ENCODE assay signal across 20 cellular contexts in genomic region chr3:40226636-40227035, GRCh38.
DNase-seq lines count a peak whose midpoint lies in the region; ATAC-seq and TF ChIP-seq lines count a peak whose summit lies in the region.
"Had no signal": no experiment of that assay in that cellular context is flagged by ENCODE, and none has a peak within 500 bp of the region (broad histone marks: within the 10 kb centered on the region; RNA-seq: fewer than 3 reads in every experiment).

No MANE protein-coding gene starts in this region.

- H3K36me3 Mint-ChIP-seq in brain, result no peaks in the 10 kb centered on the region
- no peaks in the 10 kb centered on the region for H3K36me3 Mint-ChIP-seq in dendritic cell treated with granulocyte-macrophage colony-stimulating factor and Interleukin-4, amounts not matched to agents 40 ng/mL and 50 ng/mL, for 4 days (ENCODE audit: low read depth)

- DNase-seq in stimulated activated naive CD8-positive, alpha-beta T cell treated with anti-CD3 and anti-CD28 coated beads, Interleukin-15, amount 100 ng/mL, for 72 hours, result no peak
- no peak for DNase-seq in stimulated activated naive CD8-positive, alpha-beta T cell treated with anti-CD3 and anti-CD28 coated beads, Interleukin-15, Interleukin-2, amounts not matched to agents 100 U/mL and 50 U/mL, for 24 hours
- DNase-seq in RWPE2 (ENCODE audit: low spot score), result no peak
- DNase-seq in cortex of kidney (lab: John Stamatoyannopoulos, UW), result no peak
- DNase-seq in activated CD4-positive, CD25-positive, alpha-beta regulatory T cell (lab: John Stamatoyannopoulos, UW), result no peak
- DNase-seq: AML-193; Caco-2; Calu3; CD4-positive, alpha-beta T cell; CD8-positive, alpha-beta T cell; DMS79 treated with DMSO at 0.1 percent for 48 hours; GF-D8 had no signal

- TF ChIP-seq CTCF in RWPE2 (IDR thresholded peaks at IDR 0.05; ENCODE audit: poor library complexity, severe bottlenecking) (no peak), brain (conservative IDR thresholded peaks at IDR 0.05) (no peak)

- H3K27me3 ChIP-seq in RWPE2 (ENCODE audit: insufficient read depth, poor library complexity, severe bottlenecking), result no peaks in the 10 kb centered on the region
- H3K27me3 ChIP-seq: BLaER1 treated with 17β-estradiol and CSF1 and Interleukin-3, amounts not matched to agents 10 nM and 100 nM had no signal

- intact Hi-C loops in dendritic cell treated with granulocyte-macrophage colony-stimulating factor and Interleukin-4, amounts not matched to agents 40 ng/mL and 50 ng/mL, for 4 days (cut with micrococcal nuclease), result loop anchor here (5.0 kb wide), 1 partner anchor 34 kb away; no protein-coding TSS in a partner anchor

- no peaks in the 10 kb centered on the region for H3K27me3 Mint-ChIP-seq in stimulated activated naive CD8-positive, alpha-beta T cell treated with anti-CD3 and anti-CD28 coated beads, Interleukin-15, amount 100 ng/mL, for 72 hours
- no peaks in the 10 kb centered on the region for H3K27me3 Mint-ChIP-seq in brain
- peaks cover 2% of the 10 kb centered on the region for H3K27me3 Mint-ChIP-seq in dendritic cell treated with granulocyte-macrophage colony-stimulating factor and Interleukin-4, amounts not matched to agents 40 ng/mL and 50 ng/mL, for 4 days
- H3K27me3 Mint-ChIP-seq: B cell; CD4-positive, alpha-beta T cell had no signal

- no peak for ATAC-seq in stimulated activated naive CD8-positive, alpha-beta T cell treated with anti-CD3 and anti-CD28 coated beads, Interleukin-15, amount 100 ng/mL, for 72 hours
- no peak for ATAC-seq in stimulated activated naive CD8-positive, alpha-beta T cell treated with anti-CD3 and anti-CD28 coated beads, Interleukin-15, Interleukin-2, amounts not matched to agents 100 U/mL and 50 U/mL, for 24 hours
- 0 out of 3 replicates have a peak, but pooled peaks have one; percentile 10 for ATAC-seq in RWPE2 (ENCODE audit: low read depth)
- ATAC-seq in HG03139 (IDR thresholded peaks at IDR 0.05; ENCODE audit: unreplicated experiment), result no peak
- ATAC-seq: A549; CD8-positive, alpha-beta T cell had no signal

- H3K36me3 ChIP-seq in RWPE2 (ENCODE audit: low read depth), result no peaks in the 10 kb centered on the region
- H3K36me3 ChIP-seq: BLaER1 treated with 17β-estradiol and CSF1 and Interleukin-3, amounts not matched to agents 10 nM and 100 nM had no signal

- H3K27ac Mint-ChIP-seq in stimulated activated naive CD8-positive, alpha-beta T cell treated with anti-CD3 and anti-CD28 coated beads, Interleukin-15, amount 100 ng/mL, for 72 hours, result peak overlapping the region; percentile 6 to 92
- H3K27ac Mint-ChIP-seq in brain, result peak overlapping the region in 3 of 5 experiments; percentile 19 to 88 (median 77)
- peak overlapping the region; percentile 30 for H3K27ac Mint-ChIP-seq in dendritic cell treated with granulocyte-macrophage colony-stimulating factor and Interleukin-4, amounts not matched to agents 40 ng/mL and 50 ng/mL, for 4 days
- H3K27ac Mint-ChIP-seq: B cell; CD4-positive, alpha-beta T cell; CD8-positive, alpha-beta T cell had no signal

- H3K27ac ChIP-seq in RWPE2 (ENCODE audit: poor library complexity, severe bottlenecking), result no peak overlapping the region
- H3K27ac ChIP-seq: 22Rv1; A549; BLaER1 treated with 17β-estradiol and CSF1 and Interleukin-3, amounts not matched to agents 10 nM and 100 nM; C4-2B had no signal

- H3K4me3 ChIP-seq in RWPE2 (ENCODE audit: severe bottlenecking), result no peak overlapping the region
- H3K4me3 ChIP-seq: A549; BLaER1 treated with 17β-estradiol and CSF1 and Interleukin-3, amounts not matched to agents 10 nM and 100 nM had no signal

- no peaks in the 10 kb centered on the region for H3K4me1 ChIP-seq in RWPE2 (ENCODE audit: insufficient read depth, poor library complexity, severe bottlenecking)
- H3K4me1 ChIP-seq: A549, Caco-2 had no signal

- H3K4me1 Mint-ChIP-seq in stimulated activated naive CD8-positive, alpha-beta T cell treated with anti-CD3 and anti-CD28 coated beads, Interleukin-15, amount 100 ng/mL, for 72 hours, result no peaks in the 10 kb centered on the region
- H3K4me1 Mint-ChIP-seq in brain, result peaks cover 9% of the 10 kb centered on the region
- H3K4me1 Mint-ChIP-seq in dendritic cell treated with granulocyte-macrophage colony-stimulating factor and Interleukin-4, amounts not matched to agents 40 ng/mL and 50 ng/mL, for 4 days (ENCODE audit: low read depth), result peaks cover 22% of the 10 kb centered on the region

- no peaks in the 10 kb centered on the region for H3K9me3 ChIP-seq in RWPE2 (ENCODE audit: severe bottlenecking)
- H3K9me3 ChIP-seq: A549, Caco-2 had no signal

- H3K9me3 Mint-ChIP-seq in stimulated activated naive CD8-positive, alpha-beta T cell treated with anti-CD3 and anti-CD28 coated beads, Interleukin-15, amount 100 ng/mL, for 72 hours, result no peaks in the 10 kb centered on the region
- no peaks in the 10 kb centered on the region for H3K9me3 Mint-ChIP-seq in brain
- no peaks in the 10 kb centered on the region for H3K9me3 Mint-ChIP-seq in dendritic cell treated with granulocyte-macrophage colony-stimulating factor and Interleukin-4, amounts not matched to agents 40 ng/mL and 50 ng/mL, for 4 days
- H3K9me3 Mint-ChIP-seq: CD4-positive, alpha-beta T cell; CD8-positive, alpha-beta T cell had no signal

- H3K4me3 Mint-ChIP-seq in stimulated activated naive CD8-positive, alpha-beta T cell treated with anti-CD3 and anti-CD28 coated beads, Interleukin-15, amount 100 ng/mL, for 72 hours, result no peak overlapping the region
- no peak overlapping the region for H3K4me3 Mint-ChIP-seq in brain
- no peak overlapping the region for H3K4me3 Mint-ChIP-seq in dendritic cell treated with granulocyte-macrophage colony-stimulating factor and Interleukin-4, amounts not matched to agents 40 ng/mL and 50 ng/mL, for 4 days
- H3K4me3 Mint-ChIP-seq: B cell; CD4-positive, alpha-beta T cell; CD8-positive, alpha-beta T cell had no signal
